In the genomic region with DNA sequence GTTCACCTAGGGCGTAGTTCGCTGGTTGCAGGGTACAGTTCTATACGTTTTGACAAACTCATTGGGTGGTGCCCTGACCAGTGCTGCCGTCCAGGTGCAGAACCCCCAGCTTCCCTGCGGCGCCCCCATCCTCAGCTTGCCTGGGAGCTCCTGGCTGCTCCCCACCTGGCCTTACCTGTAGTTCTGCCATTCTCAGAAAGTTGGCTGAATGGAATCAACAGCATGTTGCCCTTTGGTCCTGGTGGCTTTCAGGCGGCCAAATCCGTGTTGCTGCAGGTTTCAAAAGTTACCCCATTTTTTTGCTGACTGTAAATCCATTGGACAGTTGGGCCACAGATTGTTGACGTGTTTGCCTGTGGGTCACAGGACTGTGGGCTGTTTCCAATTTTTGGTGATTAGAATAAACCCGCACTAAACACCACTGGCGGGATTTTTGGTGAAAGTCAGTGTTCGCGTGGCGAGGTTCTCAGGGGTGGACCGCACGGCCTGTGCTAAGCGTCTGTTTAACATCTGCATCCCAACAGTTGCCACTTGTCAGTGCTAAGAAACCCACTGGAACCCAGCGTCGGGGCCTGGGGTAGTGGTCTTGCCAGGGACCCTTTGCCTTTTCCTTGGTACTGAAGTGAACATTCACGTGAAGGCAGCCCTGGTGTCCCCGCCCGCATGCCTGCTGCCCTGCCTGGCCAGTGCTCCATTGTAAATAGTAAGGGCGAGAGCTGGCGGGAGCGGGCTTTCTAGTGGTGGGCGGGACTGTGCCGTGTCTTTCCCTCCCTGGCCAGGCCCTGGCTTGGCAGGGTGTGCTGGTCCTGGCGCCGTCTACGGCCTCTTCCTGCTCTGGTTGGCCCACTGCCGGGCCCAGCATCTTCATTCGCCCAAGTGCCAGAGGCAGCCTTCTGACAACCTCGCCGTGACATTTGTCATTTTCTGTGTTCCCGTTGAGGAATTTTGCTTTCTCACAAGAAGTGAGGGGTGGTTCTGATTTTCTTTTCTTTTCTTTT, we compare ENCODE assay signal across 1 cellular context.
TF ChIP-seq lines count a peak whose summit lies in the region.

No MANE protein-coding gene starts in this region.

TF ChIP-seq in HepG2, 621 proteins besides CTCF, POLR2A, EP300 and RAD21 (continued from another document and continues in another):
- TF ChIP-seq, protein P1, sequence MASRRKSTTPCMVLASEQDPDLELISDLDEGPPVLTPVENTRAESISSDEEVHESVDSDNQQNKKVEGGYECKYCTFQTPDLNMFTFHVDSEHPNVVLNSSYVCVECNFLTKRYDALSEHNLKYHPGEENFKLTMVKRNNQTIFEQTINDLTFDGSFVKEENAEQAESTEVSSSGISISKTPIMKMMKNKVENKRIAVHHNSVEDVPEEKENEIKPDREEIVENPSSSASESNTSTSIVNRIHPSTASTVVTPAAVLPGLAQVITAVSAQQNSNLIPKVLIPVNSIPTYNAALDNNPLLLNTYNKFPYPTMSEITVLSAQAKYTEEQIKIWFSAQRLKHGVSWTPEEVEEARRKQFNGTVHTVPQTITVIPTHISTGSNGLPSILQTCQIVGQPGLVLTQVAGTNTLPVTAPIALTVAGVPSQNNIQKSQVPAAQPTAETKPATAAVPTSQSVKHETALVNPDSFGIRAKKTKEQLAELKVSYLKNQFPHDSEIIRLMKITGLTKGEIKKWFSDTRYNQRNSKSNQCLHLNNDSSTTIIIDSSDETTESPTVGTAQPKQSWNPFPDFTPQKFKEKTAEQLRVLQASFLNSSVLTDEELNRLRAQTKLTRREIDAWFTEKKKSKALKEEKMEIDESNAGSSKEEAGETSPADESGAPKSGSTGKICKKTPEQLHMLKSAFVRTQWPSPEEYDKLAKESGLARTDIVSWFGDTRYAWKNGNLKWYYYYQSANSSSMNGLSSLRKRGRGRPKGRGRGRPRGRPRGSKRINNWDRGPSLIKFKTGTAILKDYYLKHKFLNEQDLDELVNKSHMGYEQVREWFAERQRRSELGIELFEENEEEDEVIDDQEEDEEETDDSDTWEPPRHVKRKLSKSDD (CRISPR knock-in tag; IDR thresholded peaks at IDR 0.05; ENCODE audit: low read depth), result no peak
- TF ChIP-seq, protein P2, sequence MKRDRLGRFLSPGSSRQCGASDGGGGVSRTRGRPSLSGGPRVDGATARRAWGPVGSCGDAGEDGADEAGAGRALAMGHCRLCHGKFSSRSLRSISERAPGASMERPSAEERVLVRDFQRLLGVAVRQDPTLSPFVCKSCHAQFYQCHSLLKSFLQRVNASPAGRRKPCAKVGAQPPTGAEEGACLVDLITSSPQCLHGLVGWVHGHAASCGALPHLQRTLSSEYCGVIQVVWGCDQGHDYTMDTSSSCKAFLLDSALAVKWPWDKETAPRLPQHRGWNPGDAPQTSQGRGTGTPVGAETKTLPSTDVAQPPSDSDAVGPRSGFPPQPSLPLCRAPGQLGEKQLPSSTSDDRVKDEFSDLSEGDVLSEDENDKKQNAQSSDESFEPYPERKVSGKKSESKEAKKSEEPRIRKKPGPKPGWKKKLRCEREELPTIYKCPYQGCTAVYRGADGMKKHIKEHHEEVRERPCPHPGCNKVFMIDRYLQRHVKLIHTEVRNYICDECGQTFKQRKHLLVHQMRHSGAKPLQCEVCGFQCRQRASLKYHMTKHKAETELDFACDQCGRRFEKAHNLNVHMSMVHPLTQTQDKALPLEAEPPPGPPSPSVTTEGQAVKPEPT (CRISPR knock-in tag; IDR thresholded peaks at IDR 0.05; ENCODE audit: low read depth), result no peak
- TF ChIP-seq SKI (IDR thresholded peaks at IDR 0.05; ENCODE audit: partially characterized antibody), result peak; percentile 9
- no peak for TF ChIP-seq ZNF24 (IDR thresholded peaks at IDR 0.05)
- no peak for TF ChIP-seq ZNF235 (CRISPR knock-in tag; IDR thresholded peaks at IDR 0.05; ENCODE audit: borderline replicate concordance)
- TF ChIP-seq NRL (CRISPR knock-in tag; IDR thresholded peaks at IDR 0.05; ENCODE audit: borderline replicate concordance), result no peak
- no peak for TF ChIP-seq RFX5 (IDR thresholded peaks at IDR 0.05; ENCODE audit: low read depth, low read length)
- TF ChIP-seq ZNF878 (CRISPR knock-in tag; IDR thresholded peaks at IDR 0.05), result no peak
- no peak for TF ChIP-seq ZBTB21 (CRISPR knock-in tag; IDR thresholded peaks at IDR 0.05)
- TF ChIP-seq FIP1L1 (IDR thresholded peaks at IDR 0.05; ENCODE audit: borderline replicate concordance, insufficient read depth, low read depth, low read length), result no peak
- no peak for TF ChIP-seq ZNF567 (CRISPR knock-in tag; IDR thresholded peaks at IDR 0.05; ENCODE audit: borderline replicate concordance)
- TF ChIP-seq, protein P3, sequence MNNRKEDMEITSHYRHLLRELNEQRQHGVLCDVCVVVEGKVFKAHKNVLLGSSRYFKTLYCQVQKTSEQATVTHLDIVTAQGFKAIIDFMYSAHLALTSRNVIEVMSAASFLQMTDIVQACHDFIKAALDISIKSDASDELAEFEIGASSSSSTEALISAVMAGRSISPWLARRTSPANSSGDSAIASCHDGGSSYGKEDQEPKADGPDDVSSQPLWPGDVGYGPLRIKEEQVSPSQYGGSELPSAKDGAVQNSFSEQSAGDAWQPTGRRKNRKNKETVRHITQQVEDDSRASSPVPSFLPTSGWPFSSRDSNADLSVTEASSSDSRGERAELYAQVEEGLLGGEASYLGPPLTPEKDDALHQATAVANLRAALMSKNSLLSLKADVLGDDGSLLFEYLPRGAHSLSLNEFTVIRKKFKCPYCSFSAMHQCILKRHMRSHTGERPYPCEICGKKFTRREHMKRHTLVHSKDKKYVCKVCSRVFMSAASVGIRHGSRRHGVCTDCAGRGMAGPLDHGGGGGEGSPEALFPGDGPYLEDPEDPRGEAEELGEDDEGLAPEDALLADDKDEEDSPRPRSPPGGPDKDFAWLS (CRISPR knock-in tag; IDR thresholded peaks at IDR 0.05; ENCODE audit: borderline replicate concordance), result no peak
- TF ChIP-seq, protein P4, sequence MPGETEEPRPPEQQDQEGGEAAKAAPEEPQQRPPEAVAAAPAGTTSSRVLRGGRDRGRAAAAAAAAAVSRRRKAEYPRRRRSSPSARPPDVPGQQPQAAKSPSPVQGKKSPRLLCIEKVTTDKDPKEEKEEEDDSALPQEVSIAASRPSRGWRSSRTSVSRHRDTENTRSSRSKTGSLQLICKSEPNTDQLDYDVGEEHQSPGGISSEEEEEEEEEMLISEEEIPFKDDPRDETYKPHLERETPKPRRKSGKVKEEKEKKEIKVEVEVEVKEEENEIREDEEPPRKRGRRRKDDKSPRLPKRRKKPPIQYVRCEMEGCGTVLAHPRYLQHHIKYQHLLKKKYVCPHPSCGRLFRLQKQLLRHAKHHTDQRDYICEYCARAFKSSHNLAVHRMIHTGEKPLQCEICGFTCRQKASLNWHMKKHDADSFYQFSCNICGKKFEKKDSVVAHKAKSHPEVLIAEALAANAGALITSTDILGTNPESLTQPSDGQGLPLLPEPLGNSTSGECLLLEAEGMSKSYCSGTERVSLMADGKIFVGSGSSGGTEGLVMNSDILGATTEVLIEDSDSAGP (CRISPR knock-in tag; IDR thresholded peaks at IDR 0.05; ENCODE audit: borderline replicate concordance), result peak; percentile 69
- TF ChIP-seq, protein P5, sequence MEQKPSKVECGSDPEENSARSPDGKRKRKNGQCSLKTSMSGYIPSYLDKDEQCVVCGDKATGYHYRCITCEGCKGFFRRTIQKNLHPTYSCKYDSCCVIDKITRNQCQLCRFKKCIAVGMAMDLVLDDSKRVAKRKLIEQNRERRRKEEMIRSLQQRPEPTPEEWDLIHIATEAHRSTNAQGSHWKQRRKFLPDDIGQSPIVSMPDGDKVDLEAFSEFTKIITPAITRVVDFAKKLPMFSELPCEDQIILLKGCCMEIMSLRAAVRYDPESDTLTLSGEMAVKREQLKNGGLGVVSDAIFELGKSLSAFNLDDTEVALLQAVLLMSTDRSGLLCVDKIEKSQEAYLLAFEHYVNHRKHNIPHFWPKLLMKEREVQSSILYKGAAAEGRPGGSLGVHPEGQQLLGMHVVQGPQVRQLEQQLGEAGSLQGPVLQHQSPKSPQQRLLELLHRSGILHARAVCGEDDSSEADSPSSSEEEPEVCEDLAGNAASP (CRISPR knock-in tag; IDR thresholded peaks at IDR 0.05; ENCODE audit: borderline replicate concordance), result no peak
- TF ChIP-seq ZNF138 (CRISPR knock-in tag; IDR thresholded peaks at IDR 0.05; ENCODE audit: low read depth), result no peak
- TF ChIP-seq ZC3H13 (CRISPR knock-in tag; IDR thresholded peaks at IDR 0.05), result peak; percentile 69; the same call in 1 of the 2 replicates
- TF ChIP-seq ZNF781 (CRISPR knock-in tag; IDR thresholded peaks at IDR 0.05; ENCODE audit: borderline replicate concordance, not compliant biosample characterization), result no peak
- TF ChIP-seq NFRKB (IDR thresholded peaks at IDR 0.05), result no peak
- TF ChIP-seq, protein P6, sequence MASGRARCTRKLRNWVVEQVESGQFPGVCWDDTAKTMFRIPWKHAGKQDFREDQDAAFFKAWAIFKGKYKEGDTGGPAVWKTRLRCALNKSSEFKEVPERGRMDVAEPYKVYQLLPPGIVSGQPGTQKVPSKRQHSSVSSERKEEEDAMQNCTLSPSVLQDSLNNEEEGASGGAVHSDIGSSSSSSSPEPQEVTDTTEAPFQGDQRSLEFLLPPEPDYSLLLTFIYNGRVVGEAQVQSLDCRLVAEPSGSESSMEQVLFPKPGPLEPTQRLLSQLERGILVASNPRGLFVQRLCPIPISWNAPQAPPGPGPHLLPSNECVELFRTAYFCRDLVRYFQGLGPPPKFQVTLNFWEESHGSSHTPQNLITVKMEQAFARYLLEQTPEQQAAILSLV (CRISPR knock-in tag; IDR thresholded peaks at IDR 0.05; ENCODE audit: borderline replicate concordance), result no peak
- TF ChIP-seq ZFY (CRISPR knock-in tag; IDR thresholded peaks at IDR 0.05), result peak; percentile 61; the same call in 1 of the 2 replicates
- no peak for TF ChIP-seq HOXA9 (CRISPR knock-in tag; IDR thresholded peaks at IDR 0.05; ENCODE audit: borderline replicate concordance)
- no peak for TF ChIP-seq MEF2D (CRISPR knock-in tag; IDR thresholded peaks at IDR 0.05)
- TF ChIP-seq RBAK (CRISPR knock-in tag; IDR thresholded peaks at IDR 0.05), result no peak
- TF ChIP-seq, protein P7, sequence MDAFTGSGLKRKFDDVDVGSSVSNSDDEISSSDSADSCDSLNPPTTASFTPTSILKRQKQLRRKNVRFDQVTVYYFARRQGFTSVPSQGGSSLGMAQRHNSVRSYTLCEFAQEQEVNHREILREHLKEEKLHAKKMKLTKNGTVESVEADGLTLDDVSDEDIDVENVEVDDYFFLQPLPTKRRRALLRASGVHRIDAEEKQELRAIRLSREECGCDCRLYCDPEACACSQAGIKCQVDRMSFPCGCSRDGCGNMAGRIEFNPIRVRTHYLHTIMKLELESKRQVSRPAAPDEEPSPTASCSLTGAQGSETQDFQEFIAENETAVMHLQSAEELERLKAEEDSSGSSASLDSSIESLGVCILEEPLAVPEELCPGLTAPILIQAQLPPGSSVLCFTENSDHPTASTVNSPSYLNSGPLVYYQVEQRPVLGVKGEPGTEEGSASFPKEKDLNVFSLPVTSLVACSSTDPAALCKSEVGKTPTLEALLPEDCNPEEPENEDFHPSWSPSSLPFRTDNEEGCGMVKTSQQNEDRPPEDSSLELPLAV (CRISPR knock-in tag; conservative IDR thresholded peaks at IDR 0.05; ENCODE audit: low read depth), result no peak
- TF ChIP-seq, protein P8, sequence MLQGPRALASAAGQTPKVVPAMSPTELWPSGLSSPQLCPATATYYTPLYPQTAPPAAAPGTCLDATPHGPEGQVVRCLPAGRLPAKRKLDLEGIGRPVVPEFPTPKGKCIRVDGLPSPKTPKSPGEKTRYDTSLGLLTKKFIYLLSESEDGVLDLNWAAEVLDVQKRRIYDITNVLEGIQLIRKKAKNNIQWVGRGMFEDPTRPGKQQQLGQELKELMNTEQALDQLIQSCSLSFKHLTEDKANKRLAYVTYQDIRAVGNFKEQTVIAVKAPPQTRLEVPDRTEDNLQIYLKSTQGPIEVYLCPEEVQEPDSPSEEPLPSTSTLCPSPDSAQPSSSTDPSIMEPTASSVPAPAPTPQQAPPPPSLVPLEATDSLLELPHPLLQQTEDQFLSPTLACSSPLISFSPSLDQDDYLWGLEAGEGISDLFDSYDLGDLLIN (CRISPR knock-in tag; IDR thresholded peaks at IDR 0.05; ENCODE audit: borderline replicate concordance), result peak; percentile 67; the same call in 1 of the 2 replicates
- no peak for TF ChIP-seq ZNF713 (CRISPR knock-in tag; IDR thresholded peaks at IDR 0.05)
- no peak for TF ChIP-seq RORA (CRISPR knock-in tag; IDR thresholded peaks at IDR 0.05)
- TF ChIP-seq, protein P9, sequence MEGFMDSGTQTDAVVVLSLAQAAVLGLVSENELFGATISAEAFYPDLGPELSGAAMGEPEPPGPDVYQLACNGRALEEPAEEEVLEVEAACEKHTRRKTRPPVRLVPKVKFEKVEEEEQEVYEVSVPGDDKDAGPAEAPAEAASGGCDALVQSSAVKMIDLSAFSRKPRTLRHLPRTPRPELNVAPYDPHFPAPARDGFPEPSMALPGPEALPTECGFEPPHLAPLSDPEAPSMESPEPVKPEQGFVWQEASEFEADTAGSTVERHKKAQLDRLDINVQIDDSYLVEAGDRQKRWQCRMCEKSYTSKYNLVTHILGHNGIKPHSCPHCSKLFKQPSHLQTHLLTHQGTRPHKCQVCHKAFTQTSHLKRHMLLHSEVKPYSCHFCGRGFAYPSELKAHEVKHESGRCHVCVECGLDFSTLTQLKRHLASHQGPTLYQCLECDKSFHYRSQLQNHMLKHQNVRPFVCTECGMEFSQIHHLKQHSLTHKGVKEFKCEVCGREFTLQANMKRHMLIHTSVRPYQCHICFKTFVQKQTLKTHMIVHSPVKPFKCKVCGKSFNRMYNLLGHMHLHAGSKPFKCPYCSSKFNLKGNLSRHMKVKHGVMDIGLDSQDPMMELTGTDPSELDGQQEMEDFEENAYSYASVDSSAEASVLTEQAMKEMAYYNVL (CRISPR knock-in tag; IDR thresholded peaks at IDR 0.05; ENCODE audit: borderline replicate concordance), result no peak
- no peak; the same call in 1 of the 2 replicates for TF ChIP-seq MTA1 (CRISPR knock-in tag; IDR thresholded peaks at IDR 0.05; ENCODE audit: borderline replicate concordance)
- TF ChIP-seq ISX (CRISPR knock-in tag; conservative IDR thresholded peaks at IDR 0.05), result no peak; the same call in 1 of the 2 replicates
- no peak for TF ChIP-seq FOXA1 (IDR thresholded peaks at IDR 0.05)
- TF ChIP-seq FOXA1 (CRISPR knock-in tag; IDR thresholded peaks at IDR 0.05), result peak; percentile 85
- TF ChIP-seq, protein P10, sequence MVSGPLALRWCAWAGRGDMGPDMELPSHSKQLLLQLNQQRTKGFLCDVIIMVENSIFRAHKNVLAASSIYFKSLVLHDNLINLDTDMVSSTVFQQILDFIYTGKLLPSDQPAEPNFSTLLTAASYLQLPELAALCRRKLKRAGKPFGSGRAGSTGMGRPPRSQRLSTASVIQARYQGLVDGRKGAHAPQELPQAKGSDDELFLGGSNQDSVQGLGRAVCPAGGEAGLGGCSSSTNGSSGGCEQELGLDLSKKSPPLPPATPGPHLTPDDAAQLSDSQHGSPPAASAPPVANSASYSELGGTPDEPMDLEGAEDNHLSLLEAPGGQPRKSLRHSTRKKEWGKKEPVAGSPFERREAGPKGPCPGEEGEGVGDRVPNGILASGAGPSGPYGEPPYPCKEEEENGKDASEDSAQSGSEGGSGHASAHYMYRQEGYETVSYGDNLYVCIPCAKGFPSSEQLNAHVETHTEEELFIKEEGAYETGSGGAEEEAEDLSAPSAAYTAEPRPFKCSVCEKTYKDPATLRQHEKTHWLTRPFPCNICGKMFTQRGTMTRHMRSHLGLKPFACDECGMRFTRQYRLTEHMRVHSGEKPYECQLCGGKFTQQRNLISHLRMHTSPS (CRISPR knock-in tag; IDR thresholded peaks at IDR 0.05; ENCODE audit: low read depth), result peak; percentile 75; the same call in 1 of the 2 replicates
